ENCODE assay signal across 8 cellular contexts in genomic region chr19:33064778-33065550, GRCh38. TPM values are rescaled to one million over a fixed set of nuclear protein-coding genes. Genes with fewer than 3 reads are reported as not detected.
A peak's percentile ranks its signal among the peaks of the same experiment; 100 is the strongest.
DNase-seq lines count a peak whose midpoint lies in the region; ATAC-seq and TF ChIP-seq lines count a peak whose summit lies in the region.

RHPN2 (minus strand) TSS chr19:33064888; CDS start chr19:33064852, 36 bp downstream.

- H3K27ac ChIP-seq in CD4-positive, alpha-beta T cell (ENCODE audit: low read depth, low read length): no peak within 1 kb of the TSS
- peak within 1 kb of the TSS in 1 of 12 donors; percentile 33 for H3K27ac ChIP-seq in heart left ventricle

- peak within 1 kb of the TSS; percentile 34 to 80 (median 62) for H3K4me3 ChIP-seq in heart left ventricle

- H3K4me1 Mint-ChIP-seq in CD4-positive, alpha-beta T cell (ENCODE audit: low read depth): no peaks in the 10 kb centered on the region

- POLR2A ChIA-PET in CD4-positive, alpha-beta T cell (lab: Charles Lee): no interaction called here

- TF ChIP-seq CTCF in CD4-positive, alpha-beta T cell (IDR thresholded peaks at IDR 0.05): no peak
- TF ChIP-seq CTCF in heart left ventricle (IDR thresholded peaks at IDR 0.05): no peak

- no peak within 1 kb of the TSS for H3K27ac Mint-ChIP-seq in CD4-positive, alpha-beta T cell

- peaks cover 18% of the 10 kb centered on the region for H3K27me3 ChIP-seq in CD4-positive, alpha-beta T cell (ENCODE audit: control insufficient read depth, insufficient read depth, low read length)
- H3K27me3 ChIP-seq in heart left ventricle: peaks cover 0 to 44% (median 17%) of the 10 kb centered on the region in 9 donors

- peak within 1 kb of the TSS; percentile 42 for H3K4me3 Mint-ChIP-seq in CD4-positive, alpha-beta T cell

- peak in 6 of 10 experiments; percentile 3 to 36 (median 12) for DNase-seq in CD4-positive, alpha-beta T cell
- peak; percentile 97 for DNase-seq in HuH-7 (ENCODE audit: low spot score)
- DNase-seq in activated naive CD4-positive, alpha-beta T cell treated with anti-CD3 and anti-CD28 coated beads, Interleukin-2, amount 50 U/mL, for 16 hours: peak; percentile 68
- DNase-seq in heart left ventricle: peak; percentile 48 to 76 (median 63)
- DNase-seq in pulmonary artery endothelial cell (ENCODE audit: low read depth, low spot score): peak; percentile 5
- no peak for DNase-seq in AML-193 (lab: John Stamatoyannopoulos, UW)

- H3K4me1 ChIP-seq in heart left ventricle: peaks cover 0 to 23% (median 4%) of the 10 kb centered on the region in 12 donors

- no peaks in the 10 kb centered on the region for H3K9me3 ChIP-seq in CD4-positive, alpha-beta T cell (ENCODE audit: control insufficient read depth, low read length)
- no peaks in the 10 kb centered on the region for H3K9me3 ChIP-seq in heart left ventricle

- H3K9me3 Mint-ChIP-seq in CD4-positive, alpha-beta T cell: no peaks in the 10 kb centered on the region

- CTCF ChIA-PET in CD4-positive, alpha-beta T cell (lab: Charles Lee): no interaction called here

- H3K36me3 Mint-ChIP-seq in CD4-positive, alpha-beta T cell (ENCODE audit: low read depth): no peaks in the 10 kb centered on the region

- TF ChIP-seq POLR2A in Raji (IDR thresholded peaks at IDR 0.05; ENCODE audit: insufficient read depth, low read depth, low read length): peak; percentile 48
- no peak for TF ChIP-seq POLR2A in heart left ventricle (IDR thresholded peaks at IDR 0.05)

- WGBS in heart left ventricle, 4 donors: 3 to 20% (median 3%) methylated on average over 4 to 87 of the region's 87 CpGs

- ATAC-seq in CD4-positive, alpha-beta T cell (ENCODE audit: poor library complexity): peak; percentile 54
- peak; percentile 88 for ATAC-seq in GM19463 (IDR thresholded peaks at IDR 0.05; ENCODE audit: unreplicated experiment)
- ATAC-seq in heart left ventricle: peak; percentile 33 to 95 (median 86)

- peaks cover 49% of the 10 kb centered on the region for H3K27me3 Mint-ChIP-seq in CD4-positive, alpha-beta T cell

- intact Hi-C loops in CD4-positive, alpha-beta T cell (cut with DNase I, micrococcal nuclease): no loop called here
- intact Hi-C loops in heart left ventricle (cut with DNase I): no loop called here

- no peaks in the 10 kb centered on the region for H3K36me3 ChIP-seq in heart left ventricle

RNA-seq across cellular contexts. Expression of gene RHPN2, which starts in this region (rescaled TPM):
- under 1 TPM in 1 of 2 experiments, not detected in 1; 0.08 TPM for total RNA-seq in CD4-positive, alpha-beta T cell
- total RNA-seq in heart left ventricle: 1 to 10 TPM in 7 of 9 donors, under 1 TPM in 2; 0.35 to 3.7 (median 1.9) TPM
- 1 to 10 TPM in 1 of 2 donors, under 1 TPM in 1; 0.72 to 1.1 TPM for polyA plus RNA-seq in heart left ventricle
- total RNA-seq in pulmonary artery endothelial cell: 2.4 and 3.3 TPM in 2 replicates

Comparison
In these comparisons a context has a peak if more than half of its experiments do, and no peak if none do; other contexts are left out.
1. Peak in DNase-seq and ATAC-seq in CD4-positive, alpha-beta T cell; RNA of the gene not detected or under 1 TPM.
2. DNase-seq: peak in HuH-7 (single experiment), activated naive CD4-positive, alpha-beta T cell treated with anti-CD3 and anti-CD28 coated beads, Interleukin-2, amount 50 U/mL, for 16 hours (single experiment), heart left ventricle (5 of 5) and pulmonary artery endothelial cell (single experiment); none in AML-193 (0 of 2).
3. Peak in every context shown above with its lines, with median percentiles within 50 percentile points of each other: ATAC-seq.